ENCODE assay signal across 11 cellular contexts in genomic region chr22:40040927-40041326, GRCh38. TPM values are rescaled to one million over a fixed set of nuclear protein-coding genes. Genes with fewer than 3 reads are reported as not detected.
A peak's percentile ranks its signal among the peaks of the same experiment; 100 is the strongest.
DNase-seq lines count a peak whose midpoint lies in the region; ATAC-seq, FAIRE-seq and TF ChIP-seq lines count a peak whose summit lies in the region.
"Had no signal": no experiment of that assay in that cellular context is flagged by ENCODE, and none has a peak within 500 bp of the region (broad histone marks: within the 10 kb centered on the region; RNA-seq: fewer than 3 reads in every experiment).

No MANE protein-coding gene starts in this region.

- H3K4me3 ChIP-seq in retinal pigment epithelial cell (ENCODE audit: low read length): no peak overlapping the region
- no peak overlapping the region for H3K4me3 ChIP-seq in small intestine (ENCODE audit: low read depth in 1 of 2, low read length in 2 of 2)
- H3K4me3 ChIP-seq: pancreas had no signal

- no peaks in the 10 kb centered on the region for H3K9me3 Mint-ChIP-seq in stimulated activated naive CD8-positive, alpha-beta T cell treated with anti-CD3 and anti-CD28 coated beads, Interleukin-15, amount 100 ng/mL, for 72 hours

- H3K4me1 Mint-ChIP-seq in stimulated activated naive CD8-positive, alpha-beta T cell treated with anti-CD3 and anti-CD28 coated beads, Interleukin-15, amount 100 ng/mL, for 72 hours: peaks cover 21% of the 10 kb centered on the region

- no peak overlapping the region for H3K27ac Mint-ChIP-seq in stimulated activated naive CD8-positive, alpha-beta T cell treated with anti-CD3 and anti-CD28 coated beads, Interleukin-15, amount 100 ng/mL, for 72 hours

- whole genome bisulfite sequencing in small intestine, 3 donors: 8 to 22% (median 15%) methylated on average over 4 of the region's 4 CpGs

- H3K27ac ChIP-seq in small intestine (ENCODE audit: low read depth in 1 of 2, low read length in 1 of 2): no peak overlapping the region
- H3K27ac ChIP-seq: HL-60, pancreas had no signal

- no peaks in the 10 kb centered on the region for H3K36me3 ChIP-seq in small intestine (ENCODE audit: control insufficient read depth in 2 of 2, insufficient read depth in 2 of 2, low read length in 2 of 2)
- H3K36me3 ChIP-seq: pancreas had no signal

- FAIRE-seq in small intestine (lab: Jason Lieb, UNC): no peak
- FAIRE-seq: GM18507, pancreas had no signal

- H3K27me3 Mint-ChIP-seq in stimulated activated naive CD8-positive, alpha-beta T cell treated with anti-CD3 and anti-CD28 coated beads, Interleukin-15, amount 100 ng/mL, for 72 hours: peaks cover 8% of the 10 kb centered on the region

- DNase-seq in GDM1 (lab: John Stamatoyannopoulos, UW): peak; percentile 75
- peak; percentile 54 for DNase-seq in NCI-H2196 (lab: John Stamatoyannopoulos, UW; ENCODE audit: unreplicated experiment)
- DNase-seq in epidermal melanocyte (ENCODE audit: insufficient read length, low spot score): peak; percentile 85
- peak; percentile 47 for DNase-seq in retinal pigment epithelial cell (ENCODE audit: low read depth)
- no peak for DNase-seq in NCI-H345 (lab: John Stamatoyannopoulos, UW)
- DNase-seq in small intestine: no peak
- DNase-seq in stimulated activated naive CD8-positive, alpha-beta T cell treated with anti-CD3 and anti-CD28 coated beads, Interleukin-15, amount 100 ng/mL, for 72 hours: no peak

- no peak for TF ChIP-seq CTCF in retinal pigment epithelial cell (conservative IDR thresholded peaks at IDR 0.05; ENCODE audit: low read depth, low read length)

- no peaks in the 10 kb centered on the region for H3K9me3 ChIP-seq in small intestine (ENCODE audit: control insufficient read depth, low read depth)
- H3K9me3 ChIP-seq: pancreas had no signal

- H3K27me3 ChIP-seq in small intestine (ENCODE audit: control insufficient read depth in 2 of 2, insufficient read depth in 2 of 2, low read length in 2 of 2): no peaks in the 10 kb centered on the region
- H3K27me3 ChIP-seq: pancreas had no signal

- no peak overlapping the region for H3K4me3 Mint-ChIP-seq in stimulated activated naive CD8-positive, alpha-beta T cell treated with anti-CD3 and anti-CD28 coated beads, Interleukin-15, amount 100 ng/mL, for 72 hours

- peaks cover 0 to 4% of the 10 kb centered on the region in 2 donors for H3K4me1 ChIP-seq in small intestine (ENCODE audit: control insufficient read depth in 2 of 2, insufficient read depth in 1 of 2, low read depth in 1 of 2, low read length in 1 of 2)

- ATAC-seq in HG03520 (IDR thresholded peaks at IDR 0.05; ENCODE audit: unreplicated experiment): no peak
- no peak for ATAC-seq in stimulated activated naive CD8-positive, alpha-beta T cell treated with anti-CD3 and anti-CD28 coated beads, Interleukin-15, amount 100 ng/mL, for 72 hours
- ATAC-seq: pancreas had no signal

RNA-seq across cellular contexts. Expression of gene FAM83F, which starts 46.2 kb away (rescaled TPM):
- 10 to 100 TPM in 2 of 3 donors, 1 to 10 TPM in 1; 8.5 to 17.4 (median 10.5) TPM for polyA plus RNA-seq in small intestine

Comparison
In these comparisons a context has a peak if more than half of its experiments do, and no peak if none do; other contexts are left out.
1. DNase-seq: peak in GDM1 (single experiment), NCI-H2196 (single experiment), epidermal melanocyte (single experiment) and retinal pigment epithelial cell (single experiment); none in NCI-H345 (single experiment), small intestine (single experiment) and stimulated activated naive CD8-positive, alpha-beta T cell treated with anti-CD3 and anti-CD28 coated beads, Interleukin-15, amount 100 ng/mL, for 72 hours (0 of 2).